In genomic region chr5:56530031-56530430, GRCh38 we compare ENCODE assay signal across 1 cellular context.
TF ChIP-seq lines count a peak whose summit lies in the region.

No MANE protein-coding gene starts in this region.

TF ChIP-seq in GM23338, 12 proteins besides CTCF, POLR2A, EP300 and RAD21 (continued from another document):
- TF ChIP-seq ZNF462 (CRISPR knock-in tag; IDR thresholded peaks at IDR 0.05) (no peak), CREB1 (CRISPR knock-in tag; IDR thresholded peaks at IDR 0.05; ENCODE audit: low read depth) (no peak)
